In the genomic region with DNA sequence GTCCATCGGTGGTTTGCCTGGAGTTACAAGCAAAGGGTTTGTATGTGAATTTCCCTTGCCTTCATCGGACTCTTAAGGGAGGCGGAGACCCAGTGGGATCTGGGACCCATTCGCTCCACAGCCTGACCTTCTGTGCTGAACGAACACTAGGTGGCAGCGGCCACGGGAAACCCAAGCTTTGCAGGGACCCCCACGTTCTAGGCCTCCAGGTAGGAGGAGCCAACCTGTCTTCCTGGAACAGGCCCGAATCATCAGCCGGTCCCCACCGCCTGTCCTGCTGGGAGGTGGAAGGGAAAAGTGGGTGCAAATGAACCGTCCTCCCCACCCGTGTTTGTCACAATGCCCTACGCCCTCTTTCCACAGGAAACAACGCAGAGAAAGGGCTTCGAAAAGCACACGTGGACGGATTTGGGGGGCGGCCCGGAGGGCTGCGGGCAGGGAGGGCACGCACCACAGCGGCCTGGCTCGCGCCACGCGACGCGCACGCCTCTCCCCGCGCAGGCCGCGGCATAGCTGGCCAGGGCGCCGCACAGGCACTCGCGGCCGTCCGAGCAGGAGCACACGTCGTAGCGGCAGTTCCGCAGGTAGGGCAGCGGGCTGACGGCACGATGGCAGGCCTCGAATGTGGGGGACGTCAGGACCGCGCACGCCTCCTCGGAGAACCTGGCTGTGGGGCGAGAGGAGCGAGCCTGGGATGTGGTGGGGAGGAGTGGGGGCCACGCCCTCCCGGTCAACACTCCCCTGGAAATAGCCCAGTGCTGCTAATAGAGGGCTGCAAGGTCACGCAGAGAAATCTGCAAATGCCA, we compare ENCODE assay signal across 8 cellular contexts.
DNase-seq lines count a peak whose midpoint lies in the region; ATAC-seq, FAIRE-seq and TF ChIP-seq lines count a peak whose summit lies in the region.

No MANE protein-coding gene starts in this region.

- DNase-seq in LNCaP clone FGC (ENCODE audit: low read depth), result no peak
- no peak for DNase-seq in astrocyte of the spinal cord (ENCODE audit: low read depth, low spot score)
- DNase-seq in mesothelial cell of epicardium (ENCODE audit: low spot score in 2 of 2, unreplicated experiment in 2 of 2), result no peak
- DNase-seq in GM19239 (ENCODE audit: insufficient read length, low spot score), result no peak
- DNase-seq in NOMO-1 treated with DMSO at 0.1 percent for 48 hours (lab: John Stamatoyannopoulos, UW; ENCODE audit: unreplicated experiment), result no peak
- no peak for DNase-seq in NCI-H1105 treated with DMSO at 0.1 percent for 48 hours (lab: John Stamatoyannopoulos, UW)

- H3K4me3 ChIP-seq in LNCaP clone FGC (ENCODE audit: low read depth, low read length) (no peak overlapping the region), astrocyte of the spinal cord (ENCODE audit: low read depth, low read length) (no peak overlapping the region)

- FAIRE-seq in GM19239 (lab: Jason Lieb, UNC), result no peak

- ATAC-seq in HG03025 (IDR thresholded peaks at IDR 0.05; ENCODE audit: low FRiP score, unreplicated experiment), result no peak

- no peak overlapping the region for H3K27ac ChIP-seq in C4-2B

- H3K36me3 Mint-ChIP-seq in mesothelial cell of epicardium, result no peaks in the 10 kb centered on the region

- no peak overlapping the region for H3K27ac Mint-ChIP-seq in mesothelial cell of epicardium

- no peaks in the 10 kb centered on the region for H3K9me3 Mint-ChIP-seq in mesothelial cell of epicardium

- peak overlapping the region; percentile 53 for H3K4me3 Mint-ChIP-seq in mesothelial cell of epicardium

- in situ Hi-C loops in astrocyte of the spinal cord (cut with HindIII; ENCODE audit: low sequenced_read_pairs), result no loop called here

- H3K4me1 Mint-ChIP-seq in mesothelial cell of epicardium, result peaks cover 28% of the 10 kb centered on the region

- H3K27me3 Mint-ChIP-seq in mesothelial cell of epicardium (ENCODE audit: low read depth), result peaks cover 2% of the 10 kb centered on the region

- TF ChIP-seq CTCF in C4-2B (conservative IDR thresholded peaks at IDR 0.05), result peak; percentile 43
- TF ChIP-seq CTCF in LNCaP clone FGC (IDR thresholded peaks at IDR 0.05; ENCODE audit: control insufficient read depth, extremely low read depth, insufficient read depth), result peak; percentile 47
- peak; percentile 44 for TF ChIP-seq CTCF in astrocyte of the spinal cord (IDR thresholded peaks at IDR 0.05; ENCODE audit: low read depth, low read length)
- TF ChIP-seq CTCF in mesothelial cell of epicardium (IDR thresholded peaks at IDR 0.05; ENCODE audit: unreplicated experiment), result no peak
